In genomic region chr3:51637941-51638471, GRCh38 we compare ENCODE assay signal across 8 cellular contexts. TPM values are rescaled to one million over a fixed set of nuclear protein-coding genes. Genes with fewer than 3 reads are reported as not detected.
A peak's percentile ranks its signal among the peaks of the same experiment; 100 is the strongest.
DNase-seq lines count a peak whose midpoint lies in the region; ATAC-seq lines count a peak whose summit lies in the region.

No MANE protein-coding gene starts in this region.

- H3K27me3 ChIP-seq in iPS DF 6.9 (ENCODE audit: control insufficient read depth, insufficient read depth, low read length) = no peaks in the 10 kb centered on the region

- peak; percentile 54 for ATAC-seq in HG02870 (IDR thresholded peaks at IDR 0.05; ENCODE audit: unreplicated experiment)
- ATAC-seq in activated naive CD4-positive, alpha-beta T cell treated with anti-CD3 and anti-CD28 coated beads, Interleukin-2, amount 50 U/mL, for 72 hours = peak; percentile 62 to 76
- no peak for ATAC-seq in HG02884 (IDR thresholded peaks at IDR 0.05; ENCODE audit: unreplicated experiment)

- H3K36me3 ChIP-seq in iPS DF 6.9 (ENCODE audit: control insufficient read depth, insufficient read depth, low read length) = peaks cover 11% of the 10 kb centered on the region; the same call in 1 of the 2 replicates

- DNase-seq in activated T-cell treated with anti-CD3 and anti-CD28 coated beads, Interleukin-2, amount 50 U/mL, for 48 hours = peak; percentile 30 to 39
- no peak for DNase-seq in activated T-cell treated with anti-CD3 and anti-CD28 coated beads, Interleukin-2, amount 50 U/mL, for 24 hours
- peak; percentile 25 for DNase-seq in NCI-H510A (lab: John Stamatoyannopoulos, UW)
- peak in 1 of 2 donors; percentile 19 for DNase-seq in activated naive CD4-positive, alpha-beta T cell treated with anti-CD3 and anti-CD28 coated beads, Interleukin-2, amount 50 U/mL, for 72 hours (ENCODE audit: low spot score in 2 of 2)
- peak; percentile 73 for DNase-seq in iPS DF 6.9 (ENCODE audit: low read depth, low spot score)
- peak; percentile 4 for DNase-seq in stimulated activated CD8-positive, alpha-beta memory T cell treated with anti-CD3 and anti-CD28 coated beads, Interleukin-4, amount 100 ng/mL, for 24 hours (ENCODE audit: low read depth)

- H3K36me3 Mint-ChIP-seq in activated T-cell treated with anti-CD3 and anti-CD28 coated beads, Interleukin-2, amount 50 U/mL, for 24 hours (ENCODE audit: low read depth) = peaks cover 97% of the 10 kb centered on the region
- peaks cover 0 to 9% of the 10 kb centered on the region in 2 donors for H3K36me3 Mint-ChIP-seq in activated naive CD4-positive, alpha-beta T cell treated with anti-CD3 and anti-CD28 coated beads, Interleukin-2, amount 50 U/mL, for 72 hours

- H3K4me1 Mint-ChIP-seq in activated T-cell treated with anti-CD3 and anti-CD28 coated beads, Interleukin-2, amount 50 U/mL, for 24 hours (ENCODE audit: low read depth) = no peaks in the 10 kb centered on the region

- H3K9me3 ChIP-seq in iPS DF 6.9 (ENCODE audit: control insufficient read depth, insufficient read depth, low read length) = no peaks in the 10 kb centered on the region

- no peaks in the 10 kb centered on the region for H3K4me1 ChIP-seq in iPS DF 6.9 (ENCODE audit: control insufficient read depth, insufficient read depth, low read length)

- no peak overlapping the region for H3K4me3 ChIP-seq in iPS DF 6.9 (ENCODE audit: low read length)

- no CpG with 5 or more reads among the region's 6 CpGs for WGBS in iPS DF 6.9 (ENCODE audit: insufficient coverage, insufficient read length)

- H3K27me3 Mint-ChIP-seq in activated T-cell treated with anti-CD3 and anti-CD28 coated beads, Interleukin-2, amount 50 U/mL, for 24 hours = no peaks in the 10 kb centered on the region

- no peak overlapping the region for H3K4me3 Mint-ChIP-seq in activated T-cell treated with anti-CD3 and anti-CD28 coated beads, Interleukin-2, amount 50 U/mL, for 24 hours

- H3K27ac Mint-ChIP-seq in activated T-cell treated with anti-CD3 and anti-CD28 coated beads, Interleukin-2, amount 50 U/mL, for 24 hours = no peak overlapping the region
- no peak overlapping the region for H3K27ac Mint-ChIP-seq in activated naive CD4-positive, alpha-beta T cell treated with anti-CD3 and anti-CD28 coated beads, Interleukin-2, amount 50 U/mL, for 72 hours

- H3K27ac ChIP-seq in iPS DF 6.9 (ENCODE audit: low read length) = no peak overlapping the region

- H3K9me3 Mint-ChIP-seq in activated T-cell treated with anti-CD3 and anti-CD28 coated beads, Interleukin-2, amount 50 U/mL, for 24 hours = no peaks in the 10 kb centered on the region
- H3K9me3 Mint-ChIP-seq in activated naive CD4-positive, alpha-beta T cell treated with anti-CD3 and anti-CD28 coated beads, Interleukin-2, amount 50 U/mL, for 72 hours = no peaks in the 10 kb centered on the region

RNA-seq across cellular contexts. Expression of gene TEX264, which starts 33.0 kb away (rescaled TPM):
- 10 to 100 TPM; 25.7 to 44.0 TPM for total RNA-seq in activated naive CD4-positive, alpha-beta T cell treated with anti-CD3 and anti-CD28 coated beads, Interleukin-2, amount 50 U/mL, for 72 hours
